In genomic region chr14:75063491-75064204, GRCh38 we compare ENCODE assay signal across 8 cellular contexts. TPM values are rescaled to one million over a fixed set of nuclear protein-coding genes. Genes with fewer than 3 reads are reported as not detected.
DNase-seq lines count a peak whose midpoint lies in the region; ATAC-seq and TF ChIP-seq lines count a peak whose summit lies in the region.

Gene ACYP1, minus strand, starts transcription at chr14:75064024. Its CDS starts 471 bp downstream, at chr14:75063553.

- peak within 1 kb of the TSS; percentile 88 for H2AFZ ChIP-seq in PC-3 (ENCODE audit: low read length)

- intact Hi-C loops in PC-3 (cut with micrococcal nuclease) = loop anchor here (5.0 kb wide), 2 partner anchors 61 to 76 kb away; partner anchors contain the start of gene EIF2B2

- POLR2A ChIA-PET in PC-3 (lab: Charles Lee; ENCODE audit: unreplicated experiment) = interaction anchor here (0.7 kb wide), 1 partner anchor 486 kb away, joined by 4 read pairs; no protein-coding TSS in a partner anchor

- peaks cover 31% of the 10 kb centered on the region for H3K79me2 ChIP-seq in PC-3 (ENCODE audit: low read length)

- no peaks in the 10 kb centered on the region for H3K9me3 ChIP-seq in PC-3 (ENCODE audit: low read length)
- H3K9me3 ChIP-seq in mucosa of rectum (ENCODE audit: control insufficient read depth in 2 of 2, low read length in 2 of 2) = no peaks in the 10 kb centered on the region

- DNase-seq in DMS153 treated with DMSO at 0.1 percent for 48 hours (lab: John Stamatoyannopoulos, UW; ENCODE audit: unreplicated experiment) = peak; percentile 66
- peak; percentile 86 for DNase-seq in Jurkat, Clone E6-1 (ENCODE audit: low read depth, low spot score)
- DNase-seq in PC-3 = peak; percentile 93
- DNase-seq in activated T-cell treated with anti-CD3 and anti-CD28 coated beads for 48 hours (ENCODE audit: low read depth) = peak; percentile 89
- DNase-seq in epithelial cell of prostate (ENCODE audit: low read depth, low spot score) = no peak
- peak; percentile 77 to 81 for DNase-seq in stimulated activated CD8-positive, alpha-beta memory T cell treated with anti-CD3 and anti-CD28 coated beads, Interleukin-7, amount 100 ng/mL, for 1 hour (ENCODE audit: low read depth in 2 of 2)

- H3K27me3 ChIP-seq in PC-3 (ENCODE audit: low read length) (no peaks in the 10 kb centered on the region), mucosa of rectum (ENCODE audit: control insufficient read depth in 2 of 2, insufficient read depth in 2 of 2, low read length in 2 of 2) (no peaks in the 10 kb centered on the region)

- peak; percentile 17; the same call in 1 of the 2 replicates for TF ChIP-seq CTCF in PC-3 (conservative IDR thresholded peaks at IDR 0.05; ENCODE audit: low read depth, low read length)

- H3K36me3 ChIP-seq in PC-3 (ENCODE audit: low read depth, low read length) (peaks cover 13% of the 10 kb centered on the region), mucosa of rectum (ENCODE audit: control insufficient read depth in 2 of 2, insufficient read depth in 2 of 2, low read length in 2 of 2) (peaks cover 0 to 3% of the 10 kb centered on the region in 2 donors)

- CTCF ChIA-PET in PC-3 (lab: Charles Lee) = interaction anchor here (0.7 kb wide), 2 partner anchors 29 to 107 kb away, joined by 3 to 4 read pairs; no protein-coding TSS in a partner anchor

- TSS peak; percentile 38 for BruUV-seq in PC-3 (replicated peaks; lab: Mats Ljungman, UMichigan)

- H3F3A ChIP-seq in PC-3 (ENCODE audit: low read length, unreplicated experiment) = no peaks in the 10 kb centered on the region

- no peaks in the 10 kb centered on the region for H3K9me2 ChIP-seq in PC-3 (replicated peaks; ENCODE audit: low read length)

- peak; percentile 92 for ATAC-seq in GM21717 (IDR thresholded peaks at IDR 0.05; ENCODE audit: unreplicated experiment)
- ATAC-seq in PC-3 = peak; percentile 95

- H3K9ac ChIP-seq in PC-3 (ENCODE audit: low read length) (peak within 1 kb of the TSS; percentile 87), mucosa of rectum (ENCODE audit: low read depth in 1 of 2, low read length in 2 of 2) (peak within 1 kb of the TSS; percentile 80 to 98)

- H3K27ac ChIP-seq in PC-3 (ENCODE audit: low read length) (peak within 1 kb of the TSS; percentile 59), epithelial cell of prostate (peak within 1 kb of the TSS; percentile 73), mucosa of rectum (ENCODE audit: low read depth in 2 of 2, low read length in 2 of 2) (peak within 1 kb of the TSS; percentile 63 to 80)

- H3K4me2 ChIP-seq in PC-3 (ENCODE audit: low read length) = peak within 1 kb of the TSS; percentile 93

- H3K4me3 ChIP-seq in Jurkat, Clone E6-1 (ENCODE audit: low read length) = peak within 1 kb of the TSS; percentile 93
- H3K4me3 ChIP-seq in PC-3 (ENCODE audit: low read length) (peak within 1 kb of the TSS; percentile 78), mucosa of rectum (ENCODE audit: low read length in 2 of 2) (peak within 1 kb of the TSS; percentile 87 to 99)

- H4K20me1 ChIP-seq in PC-3 (ENCODE audit: low read length) = no peaks in the 10 kb centered on the region

- H3K4me1 ChIP-seq in PC-3 (ENCODE audit: insufficient read depth, low read length) (peaks cover 15% of the 10 kb centered on the region), mucosa of rectum (ENCODE audit: control insufficient read depth in 2 of 2, insufficient read depth in 2 of 2, low read length in 2 of 2) (peaks cover 16 to 17% of the 10 kb centered on the region in 2 donors)

RNA-seq across cellular contexts. Expression of gene ACYP1, which starts in this region (rescaled TPM):
- polyA plus RNA-seq in Jurkat, Clone E6-1 (2012; ENCODE audit: insufficient read depth, insufficient read length) = 75.5 TPM
- total RNA-seq in PC-3 (2014; rRNA removed) = 22.6 and 23.5 TPM in 2 replicates
